In genomic region chr10:124642076-124642710, GRCh38 we compare ENCODE assay signal across 9 cellular contexts.
DNase-seq lines count a peak whose midpoint lies in the region; ATAC-seq and TF ChIP-seq lines count a peak whose summit lies in the region.
"Had no signal": no experiment of that assay in that cellular context is flagged by ENCODE, and none has a peak within 500 bp of the region (broad histone marks: within the 10 kb centered on the region; RNA-seq: fewer than 3 reads in every experiment).

No MANE protein-coding gene starts in this region.

- H3K4me3 ChIP-seq in lung, result no peak overlapping the region
- no peak overlapping the region for H3K4me3 ChIP-seq in upper lobe of left lung

- no peak for TF ChIP-seq EP300 in upper lobe of left lung (IDR thresholded peaks at IDR 0.05)

- peak overlapping the region; percentile 86 for H3K27ac Mint-ChIP-seq in activated naive CD4-positive, alpha-beta T cell treated with anti-CD3 and anti-CD28 coated beads, Interleukin-2, amount 10 ng/mL, durations not matched to agents 7 days and 5 days
- H3K27ac Mint-ChIP-seq in activated naive CD8-positive, alpha-beta T cell treated with anti-CD3 and anti-CD28 coated beads for 36 hours, result peak overlapping the region; percentile 22

- ATAC-seq in lung (ENCODE audit: insufficient read depth, low FRiP score) (no peak), upper lobe of left lung (ENCODE audit: low FRiP score in 2 of 2) (no peak), GM18519 (IDR thresholded peaks at IDR 0.05; ENCODE audit: low FRiP score, unreplicated experiment) (no peak)

- no peaks in the 10 kb centered on the region for H3K27me3 Mint-ChIP-seq in activated naive CD4-positive, alpha-beta T cell treated with anti-CD3 and anti-CD28 coated beads, Interleukin-2, amount 10 ng/mL, durations not matched to agents 7 days and 5 days
- H3K27me3 Mint-ChIP-seq in activated naive CD8-positive, alpha-beta T cell treated with anti-CD3 and anti-CD28 coated beads for 36 hours, result no peaks in the 10 kb centered on the region

- TF ChIP-seq CTCF in lung (IDR thresholded peaks at IDR 0.05; ENCODE audit: control extremely low read depth, extremely low read depth) (no peak), upper lobe of left lung (IDR thresholded peaks at IDR 0.05) (peak in 1 of 6 experiments; percentile 23), GM20000 (IDR thresholded peaks at IDR 0.05; ENCODE audit: extremely low read depth, missing control alignments) (no peak)

- peaks cover 79% of the 10 kb centered on the region for H3K4me1 Mint-ChIP-seq in activated naive CD4-positive, alpha-beta T cell treated with anti-CD3 and anti-CD28 coated beads, Interleukin-2, amount 10 ng/mL, durations not matched to agents 7 days and 5 days
- peaks cover 52% of the 10 kb centered on the region for H3K4me1 Mint-ChIP-seq in activated naive CD8-positive, alpha-beta T cell treated with anti-CD3 and anti-CD28 coated beads for 36 hours

- no peaks in the 10 kb centered on the region for H3K36me3 ChIP-seq in lung (ENCODE audit: control insufficient read depth in 2 of 2, insufficient read depth in 2 of 2, low read length in 2 of 2)
- no peaks in the 10 kb centered on the region for H3K36me3 ChIP-seq in upper lobe of left lung

- H3K4me3 Mint-ChIP-seq in activated naive CD4-positive, alpha-beta T cell treated with anti-CD3 and anti-CD28 coated beads, Interleukin-2, amount 10 ng/mL, durations not matched to agents 7 days and 5 days, result no peak overlapping the region
- no peak overlapping the region for H3K4me3 Mint-ChIP-seq in activated naive CD8-positive, alpha-beta T cell treated with anti-CD3 and anti-CD28 coated beads for 36 hours

- H3K27me3 ChIP-seq in lung (ENCODE audit: control insufficient read depth, insufficient read depth), result no peaks in the 10 kb centered on the region
- no peaks in the 10 kb centered on the region for H3K27me3 ChIP-seq in upper lobe of left lung

- H3K9me3 Mint-ChIP-seq in activated naive CD4-positive, alpha-beta T cell treated with anti-CD3 and anti-CD28 coated beads, Interleukin-2, amount 10 ng/mL, durations not matched to agents 7 days and 5 days, result no peaks in the 10 kb centered on the region
- no peaks in the 10 kb centered on the region for H3K9me3 Mint-ChIP-seq in activated naive CD8-positive, alpha-beta T cell treated with anti-CD3 and anti-CD28 coated beads for 36 hours

- WGBS in lung, 2 donors, result 73 to 79% methylated on average over 21 of the region's 21 CpGs
- 70 to 100% methylated on average over 10 to 21 of the region's 21 CpGs for WGBS in upper lobe of left lung, 2 donors

- H3K36me3 Mint-ChIP-seq in activated naive CD4-positive, alpha-beta T cell treated with anti-CD3 and anti-CD28 coated beads, Interleukin-2, amount 10 ng/mL, durations not matched to agents 7 days and 5 days, result peaks cover 21% of the 10 kb centered on the region
- H3K36me3 Mint-ChIP-seq in activated naive CD8-positive, alpha-beta T cell treated with anti-CD3 and anti-CD28 coated beads for 36 hours, result no peaks in the 10 kb centered on the region

- no peak for DNase-seq in activated naive CD4-positive, alpha-beta T cell treated with anti-CD3 and anti-CD28 coated beads, Interleukin-2, amount 10 ng/mL, durations not matched to agents 7 days and 5 days
- no peak for DNase-seq in activated naive CD4-positive, alpha-beta T cell (lab: John Stamatoyannopoulos, UW)
- no peak for DNase-seq in activated naive CD8-positive, alpha-beta T cell treated with anti-CD3 and anti-CD28 coated beads for 36 hours
- DNase-seq in lung (ENCODE audit: low spot score) (peak; percentile 78), upper lobe of left lung (peak in 1 of 2 donors; percentile 88), GM20000 (ENCODE audit: low spot score) (no peak), NCI-H1694 (lab: John Stamatoyannopoulos, UW) (no peak)
- DNase-seq: NCI-H526 treated with DMSO at 0.1 percent for 48 hours had no signal

- TF ChIP-seq POLR2A in upper lobe of left lung (IDR thresholded peaks at IDR 0.05), result no peak

- CTCF ChIA-PET in activated naive CD4-positive, alpha-beta T cell treated with anti-CD3 and anti-CD28 coated beads, Interleukin-2, amount 10 ng/mL, durations not matched to agents 7 days and 5 days (lab: Charles Lee), result interaction anchor here (1.2 to 1.4 kb wide), 2 partner anchors 47 to 77 kb away, joined by 3 read pairs; no protein-coding TSS in a partner anchor

- H3K4me1 ChIP-seq in lung (ENCODE audit: control insufficient read depth in 2 of 2, insufficient read depth in 2 of 2, low read length in 2 of 2) (peaks cover 32 to 67% of the 10 kb centered on the region in 2 donors), upper lobe of left lung (peaks cover 56 to 91% (median 80%) of the 10 kb centered on the region in 4 donors)

- H3K9me3 ChIP-seq in lung (ENCODE audit: control insufficient read depth in 2 of 2, insufficient read depth in 1 of 2, low read length in 1 of 2), result no peaks in the 10 kb centered on the region
- H3K9me3 ChIP-seq in upper lobe of left lung, result no peaks in the 10 kb centered on the region

- H3K27ac ChIP-seq in lung (ENCODE audit: low read depth in 1 of 2, low read length in 1 of 2) (peak overlapping the region; percentile 82 to 87), upper lobe of left lung (peak overlapping the region; percentile 76 to 86 (median 79))
